1 cellular context compared by ENCODE assay signal in genomic region chr2:186589733-186590537, GRCh38.
TF ChIP-seq lines count a peak whose summit lies in the region.

Gene ITGAV, plus strand, starts transcription at chr2:186590056. Its CDS starts 283 bp downstream, at chr2:186590339.

TF ChIP-seq in HCT116, 20 proteins besides CTCF, POLR2A, EP300 and RAD21 (continued from another document):
- TF ChIP-seq ZFX (IDR thresholded peaks at IDR 0.05) (peak; percentile 80), ZNF274 (IDR thresholded peaks at IDR 0.05; ENCODE audit: low read depth, low read length) (no peak), POLR2AphosphoS5 (IDR thresholded peaks at IDR 0.05; ENCODE audit: low read depth, low read length) (peak; percentile 92), CBX3 (IDR thresholded peaks at IDR 0.05; ENCODE audit: low read depth) (peak; percentile 53; the same call in 1 of the 2 replicates), SP1 (IDR thresholded peaks at IDR 0.05; ENCODE audit: low read depth) (no peak; the same call in 1 of the 2 replicates), EZH2 (IDR thresholded peaks at IDR 0.05) (no peak), ELF1 (IDR thresholded peaks at IDR 0.05; ENCODE audit: borderline replicate concordance, low read depth) (peak; percentile 51), SIN3A (IDR thresholded peaks at IDR 0.05; ENCODE audit: low read depth) (peak; percentile 79; the same call in 1 of the 2 replicates), EGR1 (IDR thresholded peaks at IDR 0.05; ENCODE audit: low read depth) (peak; percentile 84)
TF ChIP-seq in HCT116: peak in this region for 10.
